10 cellular contexts compared by ENCODE assay signal in the genomic region with DNA sequence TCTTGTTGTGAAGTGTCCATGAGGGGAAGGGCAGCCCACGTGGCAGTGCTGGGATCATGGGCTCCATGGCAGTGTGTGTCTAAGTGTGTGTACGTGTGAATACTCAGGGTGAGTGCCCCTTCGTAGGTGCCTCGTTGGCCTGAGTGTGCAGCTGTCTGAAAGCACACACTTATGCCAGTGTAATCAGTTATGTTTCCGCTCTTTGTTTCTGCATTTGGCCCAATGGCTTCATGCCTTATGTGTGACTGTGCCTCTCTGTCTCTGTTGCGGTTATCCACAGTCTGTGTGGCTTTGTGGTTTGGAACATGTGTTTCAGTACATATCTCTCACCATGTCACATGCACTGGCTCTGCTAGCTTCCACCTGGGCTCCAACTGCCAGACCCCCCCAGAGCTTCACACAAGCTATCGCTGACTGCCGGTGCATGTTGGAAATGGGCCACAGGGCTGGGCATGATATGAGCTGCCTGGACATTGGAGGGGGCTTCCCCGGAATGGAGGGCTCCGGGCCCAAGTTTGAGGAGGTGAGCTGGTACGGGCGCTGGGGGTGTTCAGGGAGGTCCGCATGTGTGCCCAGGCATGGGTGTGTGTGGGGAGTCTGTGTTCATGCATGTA.
DNase-seq lines count a peak whose midpoint lies in the region; ATAC-seq and TF ChIP-seq lines count a peak whose summit lies in the region.
"Had no signal": no experiment of that assay in that cellular context is flagged by ENCODE, and none has a peak within 500 bp of the region (broad histone marks: within the 10 kb centered on the region; RNA-seq: fewer than 3 reads in every experiment).

No MANE protein-coding gene starts in this region.

- peaks cover 37% of the 10 kb centered on the region for H3K4me1 Mint-ChIP-seq in activated CD4-positive, alpha-beta T cell treated with anti-CD3 and anti-CD28 coated beads for 36 hours
- peaks cover 20% of the 10 kb centered on the region for H3K4me1 Mint-ChIP-seq in activated B cell treated with CpG ODN at 0.5 μM for 24 hours

- no peaks in the 10 kb centered on the region for H3K4me1 ChIP-seq in lower lobe of right lung

- DNase-seq in activated CD4-positive, alpha-beta T cell treated with anti-CD3 and anti-CD28 coated beads for 36 hours: peak; percentile 75
- DNase-seq in activated CD4-positive, alpha-beta T cell treated with anti-CD3 and anti-CD28 coated beads, Interleukin-2, amount 50 U/mL, for 1 hour: no peak
- no peak for DNase-seq in activated B cell treated with CpG ODN at 0.5 μM for 24 hours
- DNase-seq in stimulated activated CD4-positive, alpha-beta T cell treated with anti-CD3 and anti-CD28 coated beads, Interleukin-2, amount 100 ng/mL, for 4 hours (ENCODE audit: low read depth): peak; percentile 4
- DNase-seq in lower lobe of right lung: no peak
- DNase-seq in left lobe of liver (ENCODE audit: low spot score): no peak
- DNase-seq in NCI-H2227 (lab: John Stamatoyannopoulos, UW; ENCODE audit: unreplicated experiment): no peak
- DNase-seq: pancreas had no signal

- intact Hi-C loops in activated CD4-positive, alpha-beta T cell treated with anti-CD3 and anti-CD28 coated beads for 36 hours (cut with DNase I, micrococcal nuclease): no loop called here
- intact Hi-C loops in activated B cell treated with CpG ODN at 0.5 μM for 24 hours (cut with micrococcal nuclease): no loop called here
- intact Hi-C loops in lower lobe of right lung (cut with DNase I): no loop called here

- H3K36me3 Mint-ChIP-seq in activated CD4-positive, alpha-beta T cell treated with anti-CD3 and anti-CD28 coated beads for 36 hours (ENCODE audit: low read depth): no peaks in the 10 kb centered on the region
- no peaks in the 10 kb centered on the region for H3K36me3 Mint-ChIP-seq in activated B cell treated with CpG ODN at 0.5 μM for 24 hours (ENCODE audit: low read depth)
- H3K36me3 Mint-ChIP-seq: CD8-positive, alpha-beta memory T cell had no signal

- no peak overlapping the region for H3K4me3 ChIP-seq in lower lobe of right lung
- H3K4me3 ChIP-seq: pancreas had no signal

- H3K36me3 ChIP-seq in lower lobe of right lung: no peaks in the 10 kb centered on the region
- H3K36me3 ChIP-seq: pancreas had no signal

- peaks cover 16% of the 10 kb centered on the region for H3K27me3 ChIP-seq in lower lobe of right lung (ENCODE audit: low read depth)
- H3K27me3 ChIP-seq: pancreas had no signal

- no peak overlapping the region for H3K4me3 Mint-ChIP-seq in activated CD4-positive, alpha-beta T cell treated with anti-CD3 and anti-CD28 coated beads for 36 hours
- no peak overlapping the region for H3K4me3 Mint-ChIP-seq in activated B cell treated with CpG ODN at 0.5 μM for 24 hours
- H3K4me3 Mint-ChIP-seq: CD8-positive, alpha-beta memory T cell had no signal

- CTCF ChIA-PET in activated CD4-positive, alpha-beta T cell treated with anti-CD3 and anti-CD28 coated beads for 36 hours (lab: Charles Lee): interaction anchor here (1.0 to 1.4 kb wide), 2 partner anchors 25 to 58 kb away, joined by 3 to 4 read pairs; no protein-coding TSS in a partner anchor
- CTCF ChIA-PET in activated B cell treated with CpG ODN at 0.5 μM for 24 hours (lab: Charles Lee): no interaction called here

- peaks cover 4% of the 10 kb centered on the region for H3K27me3 Mint-ChIP-seq in activated CD4-positive, alpha-beta T cell treated with anti-CD3 and anti-CD28 coated beads for 36 hours
- peaks cover 6% of the 10 kb centered on the region for H3K27me3 Mint-ChIP-seq in activated B cell treated with CpG ODN at 0.5 μM for 24 hours

- no peak overlapping the region for H3K27ac ChIP-seq in lower lobe of right lung
- H3K27ac ChIP-seq: pancreas had no signal

- peak; percentile 87 for ATAC-seq in activated CD4-positive, alpha-beta T cell treated with anti-CD3 and anti-CD28 coated beads for 36 hours
- ATAC-seq in HG02885 (IDR thresholded peaks at IDR 0.05; ENCODE audit: poor library complexity, unreplicated experiment) (peak; percentile 49), activated B cell treated with CpG ODN at 0.5 μM for 24 hours (ENCODE audit: low read depth) (peak; percentile 47), lower lobe of right lung (no peak), left lobe of liver (no peak)

- peak overlapping the region; percentile 15 for H3K27ac Mint-ChIP-seq in activated CD4-positive, alpha-beta T cell treated with anti-CD3 and anti-CD28 coated beads for 36 hours
- no peak overlapping the region for H3K27ac Mint-ChIP-seq in activated B cell treated with CpG ODN at 0.5 μM for 24 hours

- no peak for TF ChIP-seq CTCF in activated B cell treated with CpG ODN at 0.5 μM for 24 hours (IDR thresholded peaks at IDR 0.05)
- no peak for TF ChIP-seq CTCF in lower lobe of right lung (IDR thresholded peaks at IDR 0.05)

- POLR2A ChIA-PET in activated CD4-positive, alpha-beta T cell treated with anti-CD3 and anti-CD28 coated beads for 36 hours (lab: Charles Lee): no interaction called here
- POLR2A ChIA-PET in activated B cell treated with CpG ODN at 0.5 μM for 24 hours (lab: Charles Lee): interaction anchor here (0.5 kb wide), 2 partner anchors 24 to 131 kb away, joined by 3 to 14 read pairs; no protein-coding TSS in a partner anchor

- no peaks in the 10 kb centered on the region for H3K9me3 Mint-ChIP-seq in activated CD4-positive, alpha-beta T cell treated with anti-CD3 and anti-CD28 coated beads for 36 hours (ENCODE audit: low read depth)
- no peaks in the 10 kb centered on the region for H3K9me3 Mint-ChIP-seq in activated B cell treated with CpG ODN at 0.5 μM for 24 hours
- H3K9me3 Mint-ChIP-seq: CD8-positive, alpha-beta memory T cell had no signal

- H3K9me3 ChIP-seq in lower lobe of right lung: no peaks in the 10 kb centered on the region
- H3K9me3 ChIP-seq: pancreas had no signal

Comparison
In these comparisons a context has a peak if more than half of its experiments do, and no peak if none do; other contexts are left out.
1. DNase-seq: peak in activated CD4-positive, alpha-beta T cell treated with anti-CD3 and anti-CD28 coated beads for 36 hours (single experiment) and stimulated activated CD4-positive, alpha-beta T cell treated with anti-CD3 and anti-CD28 coated beads, Interleukin-2, amount 100 ng/mL, for 4 hours (single experiment); none in activated CD4-positive, alpha-beta T cell treated with anti-CD3 and anti-CD28 coated beads, Interleukin-2, amount 50 U/mL, for 1 hour (single experiment), activated B cell treated with CpG ODN at 0.5 μM for 24 hours (single experiment), lower lobe of right lung (single experiment), left lobe of liver (single experiment) and NCI-H2227 (single experiment).
2. ATAC-seq: peak in activated CD4-positive, alpha-beta T cell treated with anti-CD3 and anti-CD28 coated beads for 36 hours (single experiment), HG02885 (single experiment) and activated B cell treated with CpG ODN at 0.5 μM for 24 hours (single experiment); none in lower lobe of right lung (0 of 2) and left lobe of liver (single experiment).